In genomic region chr3:24548278-24548677, GRCh38 we compare ENCODE assay signal across 23 cellular contexts. TPM values are rescaled to one million over a fixed set of nuclear protein-coding genes. Genes with fewer than 3 reads are reported as not detected.
DNase-seq lines count a peak whose midpoint lies in the region; ATAC-seq and TF ChIP-seq lines count a peak whose summit lies in the region.
"Had no signal": no experiment of that assay in that cellular context is flagged by ENCODE, and none has a peak within 500 bp of the region (broad histone marks: within the 10 kb centered on the region; RNA-seq: fewer than 3 reads in every experiment).

No MANE protein-coding gene starts in this region.

- TF ChIP-seq RAD21 in SK-N-SH (IDR thresholded peaks at IDR 0.05; ENCODE audit: low read length) = no peak

- intact Hi-C loops in left ventricle myocardium inferior (cut with micrococcal nuclease) = no loop called here
- intact Hi-C loops in cardiac septum (cut with DNase I) = no loop called here

- CTCF ChIA-PET in SK-N-SH (lab: Yijun Ruan, JAX) = interaction anchor here (1.9 kb wide), 1 partner anchor 132 kb away, joined by 5 read pairs; no protein-coding TSS in a partner anchor

- H3K4me2 ChIP-seq in SK-N-SH = no peak overlapping the region

- no peaks in the 10 kb centered on the region for H3K9me2 ChIP-seq in SK-N-SH

- H3F3A ChIP-seq in SK-N-SH (replicated peaks; ENCODE audit: insufficient read depth) = no peaks in the 10 kb centered on the region

- H3K4me3 ChIP-seq in left ventricle myocardium inferior = no peak overlapping the region
- no peak overlapping the region for H3K4me3 ChIP-seq in SK-N-SH (ENCODE audit: low read depth in 2 of 2, low read length in 1 of 2)
- H3K4me3 ChIP-seq in foreskin fibroblast (ENCODE audit: low read depth in 1 of 2, low read length in 2 of 2) = no peak overlapping the region
- H3K4me3 ChIP-seq: body of pancreas, testis had no signal

- no peak overlapping the region for H3K9ac ChIP-seq in SK-N-SH

- POLR2A ChIA-PET in SK-N-SH (lab: Yijun Ruan, JAX) = no interaction called here

- DNase-seq in left ventricle myocardium inferior = no peak
- DNase-seq in cardiac septum (ENCODE audit: low spot score) = no peak
- no peak for DNase-seq in SK-N-SH
- DNase-seq in foreskin fibroblast = peak; percentile 12 to 65
- peak; percentile 4 for DNase-seq in stromal cell of bone marrow (ENCODE audit: low read depth)
- no peak for DNase-seq in NCI-H345 treated with DMSO at 0.1 percent for 48 hours (lab: John Stamatoyannopoulos, UW; ENCODE audit: unreplicated experiment)
- no peak for DNase-seq in COLO668 (lab: John Stamatoyannopoulos, UW; ENCODE audit: unreplicated experiment)
- DNase-seq: activated CD4-positive, alpha-beta T cell treated with anti-CD3 and anti-CD28 coated beads, Interleukin-2, amount 50 U/mL, for 48 hours; activated naive CD4-positive, alpha-beta T cell treated with anti-CD3 and anti-CD28 coated beads, Interleukin-2, amount 50 U/mL, for 16 hours; body of pancreas; CD4-positive, alpha-beta T cell; left cardiac atrium; NCI-H1930; NCI-H524; retina; stimulated activated CD4-positive, alpha-beta T cell treated with anti-CD3 and anti-CD28 coated beads, Interleukin-15, amount 100 ng/mL, for 24 hours; T-helper 17 cell; testis; WERI-Rb-1 had no signal

- H4K20me1 ChIP-seq in SK-N-SH (ENCODE audit: insufficient read depth) = no peaks in the 10 kb centered on the region

- H3K36me3 ChIP-seq in left ventricle myocardium inferior (no peaks in the 10 kb centered on the region), SK-N-SH (replicated peaks in 1 of 2; ENCODE audit: control insufficient read depth in 1 of 2, insufficient read depth in 2 of 2, low read length in 1 of 2) (no peaks in the 10 kb centered on the region)
- H3K36me3 ChIP-seq: neutrophil, WERI-Rb-1 had no signal

- WGBS in SK-N-SH (ENCODE audit: low lambda C conversion rate) = 18% methylated on average over 2 of the region's 2 CpGs

- H3K4me1 ChIP-seq in left ventricle myocardium inferior (peaks cover 33% of the 10 kb centered on the region), SK-N-SH (ENCODE audit: control insufficient read depth in 1 of 2, insufficient read depth in 2 of 2, low read depth in 1 of 2, low read length in 1 of 2) (no peaks in the 10 kb centered on the region)
- H3K4me1 ChIP-seq: testis had no signal

- H3K79me2 ChIP-seq in SK-N-SH (ENCODE audit: insufficient read depth) = no peaks in the 10 kb centered on the region

- no peak for TF ChIP-seq EP300 in SK-N-SH (IDR thresholded peaks at IDR 0.05; ENCODE audit: borderline replicate concordance in 1 of 2, low read depth in 1 of 2, low read length in 1 of 2)

- H3K9me3 ChIP-seq in left ventricle myocardium inferior (replicated peaks) = no peaks in the 10 kb centered on the region
- no peaks in the 10 kb centered on the region for H3K9me3 ChIP-seq in SK-N-SH
- H3K9me3 ChIP-seq: body of pancreas, neutrophil, testis had no signal

- H3K27me3 ChIP-seq in left ventricle myocardium inferior (ENCODE audit: low read depth) = no peaks in the 10 kb centered on the region
- no peaks in the 10 kb centered on the region for H3K27me3 ChIP-seq in SK-N-SH (ENCODE audit: insufficient read depth)
- H3K27me3 ChIP-seq: body of pancreas, neutrophil, testis had no signal

- H3K27ac ChIP-seq in left ventricle myocardium inferior (replicated peaks) = peak overlapping the region; percentile 9
- no peak overlapping the region for H3K27ac ChIP-seq in SK-N-SH (ENCODE audit: low read depth in 2 of 2, low read length in 1 of 2)
- H3K27ac ChIP-seq: body of pancreas, neutrophil, testis, WERI-Rb-1 had no signal

- TF ChIP-seq CTCF in left ventricle myocardium inferior (IDR thresholded peaks at IDR 0.05; ENCODE audit: borderline replicate concordance) = no peak
- TF ChIP-seq CTCF in SK-N-SH (IDR thresholded peaks at IDR 0.05) = no peak
- no peak for TF ChIP-seq CTCF in foreskin fibroblast (IDR thresholded peaks at IDR 0.05; ENCODE audit: low read depth, low read length)

- no peak for ATAC-seq in GM19035 (IDR thresholded peaks at IDR 0.05; ENCODE audit: unreplicated experiment)
- ATAC-seq: body of pancreas, T-helper 17 cell had no signal

- H2AFZ ChIP-seq in SK-N-SH (ENCODE audit: low read depth) = 0 out of 2 replicates have a peak overlapping the region, but pooled peaks have one; percentile 1

TF ChIP-seq in SK-N-SH, 30 proteins besides CTCF, POLR2A, EP300 and RAD21:
- TF ChIP-seq ZBTB33 (IDR thresholded peaks at IDR 0.05; ENCODE audit: borderline replicate concordance, low read depth) (no peak), EZH2phosphoT487 (IDR thresholded peaks at IDR 0.05; ENCODE audit: borderline replicate concordance, low read depth) (no peak), GABPA (IDR thresholded peaks at IDR 0.05; ENCODE audit: low read depth) (no peak), YY1 (IDR thresholded peaks at IDR 0.05; ENCODE audit: low read depth) (no peak), CHD2 (IDR thresholded peaks at IDR 0.05; ENCODE audit: low read length, partially characterized antibody) (no peak), NFIC (IDR thresholded peaks at IDR 0.05; ENCODE audit: borderline replicate concordance) (no peak), IRF3 (IDR thresholded peaks at IDR 0.05; ENCODE audit: low read depth, low read length) (no peak), SMC3 (IDR thresholded peaks at IDR 0.05; ENCODE audit: low read depth, low read length) (no peak), JUND (IDR thresholded peaks at IDR 0.05) (no peak)
- TF ChIP-seq, protein P1, sequence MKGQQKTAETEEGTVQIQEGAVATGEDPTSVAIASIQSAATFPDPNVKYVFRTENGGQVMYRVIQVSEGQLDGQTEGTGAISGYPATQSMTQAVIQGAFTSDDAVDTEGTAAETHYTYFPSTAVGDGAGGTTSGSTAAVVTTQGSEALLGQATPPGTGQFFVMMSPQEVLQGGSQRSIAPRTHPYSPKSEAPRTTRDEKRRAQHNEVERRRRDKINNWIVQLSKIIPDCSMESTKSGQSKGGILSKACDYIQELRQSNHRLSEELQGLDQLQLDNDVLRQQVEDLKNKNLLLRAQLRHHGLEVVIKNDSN (IDR thresholded peaks at IDR 0.05; ENCODE audit: borderline replicate concordance, low read depth) = no peak

RNA-seq across cellular contexts. Expression of gene THRB, which starts 53.6 kb away (rescaled TPM):
- total RNA-seq in left ventricle myocardium inferior (32.8 TPM), cardiac septum (27.2 TPM)
- 0.02 and 0.08 TPM in 2 replicates for polyA plus RNA-seq in SK-N-SH (2012; rRNA removed)
- polyA plus RNA-seq in SK-N-SH (2012; cell fraction: cytosol; rRNA removed) = 0.04 and 0.09 TPM in 2 replicates
- 0.04 and 0.15 TPM in 2 replicates for polyA plus RNA-seq in SK-N-SH (2012; cell fraction: nucleus; rRNA removed)
- total RNA-seq: CD4-positive, alpha-beta T cell; endothelial cell of umbilical vein; OCI-LY7 had no signal

Comparison
In these comparisons a context has a peak if more than half of its experiments do, and no peak if none do; other contexts are left out.
1. DNase-seq: peak in foreskin fibroblast (2 of 2) and stromal cell of bone marrow (single experiment); none in left ventricle myocardium inferior (single experiment), cardiac septum (single experiment), SK-N-SH (single experiment), NCI-H345 treated with DMSO at 0.1 percent for 48 hours (single experiment) and COLO668 (single experiment).